Comparison of ENCODE assay signal across 8 cellular contexts in the genomic region with DNA sequence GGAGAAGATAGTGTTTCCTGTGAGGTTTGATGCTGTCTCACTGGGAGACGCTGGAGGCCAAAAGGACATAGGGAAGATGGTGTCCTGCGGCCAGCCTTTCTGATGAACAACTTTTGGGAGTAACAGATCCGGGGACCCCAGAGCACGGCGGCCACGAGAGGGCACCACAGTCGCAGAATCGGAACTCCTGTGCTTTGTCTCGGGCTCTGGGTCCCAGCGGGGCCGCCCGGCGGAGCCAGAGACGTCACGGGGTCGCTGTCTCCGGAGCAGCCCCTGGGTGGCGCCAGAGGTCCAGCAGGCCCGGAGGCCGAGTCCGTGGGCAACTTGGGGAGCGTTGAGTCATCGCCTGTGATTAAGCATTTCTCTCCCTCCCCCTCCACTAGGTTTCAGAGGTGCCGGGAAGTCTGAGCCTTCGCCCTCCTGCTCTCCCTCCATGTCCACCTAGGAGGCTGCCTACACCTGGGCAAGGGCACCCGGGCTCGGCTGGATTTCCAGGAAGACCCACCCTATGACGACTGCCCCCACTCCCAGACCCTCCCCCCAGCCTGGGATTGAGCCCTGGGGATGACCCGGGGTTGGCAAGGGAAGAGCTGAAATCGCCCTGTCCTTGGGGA.
DNase-seq lines count a peak whose midpoint lies in the region; ATAC-seq and TF ChIP-seq lines count a peak whose summit lies in the region.

No MANE protein-coding gene starts in this region.

- in situ Hi-C loops in astrocyte of the cerebellum (cut with HindIII; ENCODE audit: low sequenced_read_pairs), result no loop called here

- TF ChIP-seq CTCF in astrocyte of the cerebellum (IDR thresholded peaks at IDR 0.05; ENCODE audit: low read depth, low read length, missing control alignments), result peak; percentile 99

- H3K4me3 ChIP-seq in astrocyte of the cerebellum (ENCODE audit: low read depth, low read length), result no peak overlapping the region

- peak; percentile 82 to 84 for DNase-seq in NCI-H1930 (lab: John Stamatoyannopoulos, UW)
- peak; percentile 91 for DNase-seq in T-helper 22 cell (ENCODE audit: low read depth)
- peak; percentile 89 for DNase-seq in astrocyte of the cerebellum (ENCODE audit: low read depth)
- peak; percentile 98 for DNase-seq in hepatic stellate cell (ENCODE audit: low spot score)
- DNase-seq in retina, result peak; percentile 97

- ATAC-seq in GM18502 (IDR thresholded peaks at IDR 0.05; ENCODE audit: poor library complexity, unreplicated experiment) (peak; percentile 79), HG02970 (IDR thresholded peaks at IDR 0.05; ENCODE audit: low FRiP score, unreplicated experiment) (peak; percentile 92), HG03520 (IDR thresholded peaks at IDR 0.05; ENCODE audit: unreplicated experiment) (no peak)
